In genomic region chr5:181161534-181162175, GRCh38 we compare ENCODE assay signal across 10 cellular contexts. TPM values are rescaled to one million over a fixed set of nuclear protein-coding genes. Genes with fewer than 3 reads are reported as not detected.
A peak's percentile ranks its signal among the peaks of the same experiment; 100 is the strongest.
DNase-seq lines count a peak whose midpoint lies in the region; ATAC-seq and TF ChIP-seq lines count a peak whose summit lies in the region.
"Had no signal": no experiment of that assay in that cellular context is flagged by ENCODE, and none has a peak within 500 bp of the region (broad histone marks: within the 10 kb centered on the region; RNA-seq: fewer than 3 reads in every experiment).

No MANE protein-coding gene starts in this region.

- H3K36me3 ChIP-seq in Caco-2 (ENCODE audit: control insufficient read depth, insufficient read depth, low read length), result no peaks in the 10 kb centered on the region
- no peaks in the 10 kb centered on the region for H3K36me3 ChIP-seq in mammary epithelial cell (ENCODE audit: insufficient read depth, low read length)

- no peaks in the 10 kb centered on the region for H3K79me2 ChIP-seq in mammary epithelial cell (ENCODE audit: insufficient read depth, low read length)

- no peaks in the 10 kb centered on the region for H3K9me3 Mint-ChIP-seq in Caco-2 (ENCODE audit: unreplicated experiment)
- peaks cover 2% of the 10 kb centered on the region for H3K9me3 Mint-ChIP-seq in nephron
- H3K9me3 Mint-ChIP-seq in Calu3 (ENCODE audit: low read depth, unreplicated experiment), result no peaks in the 10 kb centered on the region

- H3K27me3 ChIP-seq in Caco-2 (replicated peaks; ENCODE audit: control insufficient read depth, insufficient read depth, low read length), result no peaks in the 10 kb centered on the region
- H3K27me3 ChIP-seq in mammary epithelial cell (ENCODE audit: insufficient read depth, low read length), result no peaks in the 10 kb centered on the region

- no peaks in the 10 kb centered on the region for H3K27me3 Mint-ChIP-seq in Caco-2 (ENCODE audit: insufficient read depth, unreplicated experiment)
- H3K27me3 Mint-ChIP-seq in nephron (ENCODE audit: low read depth), result peaks cover 66% of the 10 kb centered on the region
- peaks cover 21% of the 10 kb centered on the region for H3K27me3 Mint-ChIP-seq in Calu3 (ENCODE audit: unreplicated experiment)

- H3K36me3 Mint-ChIP-seq in Caco-2 (ENCODE audit: insufficient read depth, unreplicated experiment) (peaks cover 4% of the 10 kb centered on the region), nephron (ENCODE audit: low read depth) (no peaks in the 10 kb centered on the region), Calu3 (ENCODE audit: insufficient read depth, unreplicated experiment) (peaks cover 6% of the 10 kb centered on the region)

- peak overlapping the region; percentile 83 for H3K4me2 ChIP-seq in mammary epithelial cell (ENCODE audit: insufficient read depth, low read depth, low read length)

- H3K4me3 Mint-ChIP-seq in Caco-2 (ENCODE audit: unreplicated experiment) (peak overlapping the region; percentile 66), nephron (peak overlapping the region; percentile 30 to 73 (median 68)), Calu3 (ENCODE audit: low read depth, unreplicated experiment) (no peak overlapping the region)

- H3K4me1 Mint-ChIP-seq in Caco-2 (ENCODE audit: low read depth, unreplicated experiment) (peaks cover 7% of the 10 kb centered on the region), nephron (peaks cover 9% of the 10 kb centered on the region), Calu3 (ENCODE audit: low read depth, unreplicated experiment) (peaks cover 8% of the 10 kb centered on the region)

- BruUV-seq in Caco-2 (replicated peaks; lab: Mats Ljungman, UMichigan) (TSS peak; percentile 85), mammary epithelial cell (replicated peaks; lab: Mats Ljungman, UMichigan) (no TSS peak), Calu3 (replicated peaks; lab: Mats Ljungman, UMichigan) (no TSS peak)

- H3K27ac ChIP-seq in mammary epithelial cell (ENCODE audit: insufficient read depth, low read depth, low read length), result peak overlapping the region; percentile 72

- H3K4me3 ChIP-seq in Caco-2 (ENCODE audit: low read depth, low read length) (no peak overlapping the region), mammary epithelial cell (replicated peaks in 1 of 3; ENCODE audit: insufficient read depth in 1 of 3, low read depth in 2 of 3, low read length in 3 of 3) (no peak overlapping the region)
- peak overlapping the region; percentile 47 for H3K4me3 ChIP-seq in Jurkat, Clone E6-1 (ENCODE audit: low read length)

- H2AFZ ChIP-seq in mammary epithelial cell (ENCODE audit: low read depth, low read length), result peak overlapping the region; percentile 95

- intact Hi-C loops in Caco-2 (cut with micrococcal nuclease; ENCODE audit: unreplicated experiment), result no loop called here
- intact Hi-C loops in mammary epithelial cell (cut with micrococcal nuclease), result no loop called here
- intact Hi-C loops in Right ventricle myocardium superior (cut with DNase I), result no loop called here
- intact Hi-C loops in Calu3 (cut with micrococcal nuclease; ENCODE audit: unreplicated experiment), result no loop called here

- TF ChIP-seq CTCF in Caco-2 (IDR thresholded peaks at IDR 0.05; ENCODE audit: insufficient read depth in 1 of 2, low read depth in 1 of 2, low read length in 1 of 2, severe bottlenecking in 1 of 2, unreplicated experiment in 1 of 2), result no peak
- TF ChIP-seq CTCF in mammary epithelial cell (conservative IDR thresholded peaks at IDR 0.05 in 1 of 2, IDR thresholded peaks at IDR 0.05 in 1 of 2; ENCODE audit: extremely low read depth in 1 of 2, insufficient read depth in 1 of 2, low read depth in 1 of 2, low read length in 2 of 2), result no peak
- TF ChIP-seq CTCF in nephron (IDR thresholded peaks at IDR 0.05; ENCODE audit: unreplicated experiment in 3 of 3), result no peak
- no peak for TF ChIP-seq CTCF in Calu3 (IDR thresholded peaks at IDR 0.05; ENCODE audit: unreplicated experiment)

- H3K27ac Mint-ChIP-seq in Caco-2 (ENCODE audit: unreplicated experiment), result peak overlapping the region; percentile 94
- no peak overlapping the region for H3K27ac Mint-ChIP-seq in nephron
- no peak overlapping the region for H3K27ac Mint-ChIP-seq in Calu3 (ENCODE audit: unreplicated experiment)

- peak overlapping the region; percentile 12 for H3K9ac ChIP-seq in mammary epithelial cell (ENCODE audit: insufficient read depth, low read length)

- H3K9me3 ChIP-seq in Caco-2, result no peaks in the 10 kb centered on the region
- H3K9me3 ChIP-seq in mammary epithelial cell (replicated peaks; ENCODE audit: insufficient read depth, low read length), result no peaks in the 10 kb centered on the region

- no peaks in the 10 kb centered on the region for H4K20me1 ChIP-seq in mammary epithelial cell (ENCODE audit: insufficient read depth, low read length)

- H3K4me1 ChIP-seq in Caco-2, result peaks cover 11% of the 10 kb centered on the region
- H3K4me1 ChIP-seq in mammary epithelial cell (ENCODE audit: insufficient read depth, low read length), result peaks cover 13% of the 10 kb centered on the region

- POLR2A ChIA-PET in Caco-2 (lab: Charles Lee), result no interaction called here

- DNase-seq in Caco-2 (no peak), mammary epithelial cell (no peak), Right ventricle myocardium superior (no peak), NCI-H510A (lab: John Stamatoyannopoulos, UW) (no peak), Calu3 (no peak), NCI-H2196 (lab: John Stamatoyannopoulos, UW; ENCODE audit: unreplicated experiment) (no peak)
- DNase-seq in Jurkat, Clone E6-1 (ENCODE audit: low read depth, low spot score), result no peak

- dilution Hi-C loops in mammary epithelial cell (cut with HindIII; ENCODE audit: low sequenced_read_pairs), result no loop called here

- CTCF ChIA-PET in Caco-2 (lab: Charles Lee) (interaction anchor here (1.0 kb wide), 1 partner anchor 11 kb away, joined by 4 read pairs; no protein-coding TSS in a partner anchor), mammary epithelial cell (lab: Charles Lee; ENCODE audit: low non-redundant PET) (no interaction called here), Calu3 (lab: Charles Lee) (interaction anchor here (0.5 kb wide), 1 partner anchor 609 kb away, joined by 3 read pairs; no protein-coding TSS in a partner anchor)

- WGBS in mammary epithelial cell (ENCODE audit: low coverage, missing lambda C conversion rate), result 72% methylated on average over 4 of the region's 4 CpGs

- in situ Hi-C loops in mammary epithelial cell (cut with MboI; ENCODE audit: low sequenced_read_pairs in 2 of 2), result no loop called here

- no peak for ATAC-seq in Right ventricle myocardium superior (ENCODE audit: poor library complexity)
- ATAC-seq: Right ventricle myocardium inferior had no signal

RNA-seq across cellular contexts. Expression of gene OR2V2, which starts 14.3 kb away (rescaled TPM):
- total RNA-seq in Caco-2 (2022) (not detected in 2 replicates), mammary epithelial cell (not detected), Right ventricle myocardium superior (not detected), Calu3 (2022) (not detected in 2 replicates)
- polyA plus RNA-seq in Jurkat, Clone E6-1 (2012; ENCODE audit: insufficient read depth, insufficient read length), result not detected
- not detected for polyA plus RNA-seq in mammary epithelial cell
- polyA minus RNA-seq in mammary epithelial cell, result not detected
- total RNA-seq: M059J, Right ventricle myocardium inferior had no signal

RNA-seq across cellular contexts. Expression of gene OR2V1, which starts 30.7 kb away (rescaled TPM):
- total RNA-seq in Caco-2 (2022) (not detected in 2 replicates), mammary epithelial cell (not detected), Right ventricle myocardium superior (not detected), Calu3 (2022) (not detected in 2 replicates)
- not detected for polyA plus RNA-seq in Jurkat, Clone E6-1 (2012; ENCODE audit: insufficient read depth, insufficient read length)
- polyA plus RNA-seq in mammary epithelial cell, result not detected
- polyA minus RNA-seq in mammary epithelial cell, result not detected
- total RNA-seq: M059J, Right ventricle myocardium inferior had no signal

RNA-seq across cellular contexts. Expression of gene TRIM7, which starts 43.3 kb away (rescaled TPM):
- total RNA-seq in Caco-2 (2022), result 0.86 and 1.0 TPM in 2 replicates
- polyA plus RNA-seq in Jurkat, Clone E6-1 (2012; ENCODE audit: insufficient read depth, insufficient read length), result not detected
- total RNA-seq in mammary epithelial cell, result 10 to 100 TPM in 1 of 2 donors, 1 to 10 TPM in 1; 6.3 to 31.4 TPM
- polyA plus RNA-seq in mammary epithelial cell, result 18.8 TPM
- 6.6 TPM for polyA minus RNA-seq in mammary epithelial cell
- total RNA-seq in Right ventricle myocardium superior, result 10.8 TPM
- total RNA-seq in Calu3 (2022), result 1.8 and 2.4 TPM in 2 replicates
